Comparison of ENCODE assay signal across 19 cellular contexts in genomic region chr15:69131362-69132215, GRCh38. TPM values are rescaled to one million over a fixed set of nuclear protein-coding genes. Genes with fewer than 3 reads are reported as not detected.
DNase-seq lines count a peak whose midpoint lies in the region; ATAC-seq and TF ChIP-seq lines count a peak whose summit lies in the region.
"Had no signal": no experiment of that assay in that cellular context is flagged by ENCODE, and none has a peak within 500 bp of the region (broad histone marks: within the 10 kb centered on the region; RNA-seq: fewer than 3 reads in every experiment).

No MANE protein-coding gene starts in this region.

- H2BK15ac ChIP-seq in mesendoderm (replicated peaks; ENCODE audit: low read depth) = no peak overlapping the region

- H3K4ac ChIP-seq in mesendoderm (ENCODE audit: low read depth, low read length) = no peak overlapping the region

- DNase-seq in Ammon's horn (ENCODE audit: low spot score) = peak; percentile 71
- peak; percentile 35 for DNase-seq in NB4 (ENCODE audit: low read depth)
- DNase-seq in caudate nucleus (lab: John Stamatoyannopoulos, UW) = peak in 3 of 61 donors; percentile 8 to 13 (median 12)
- peak; percentile 76 for DNase-seq in medulla oblongata (ENCODE audit: extremely low spot score)
- no peak for DNase-seq in WTC11 (ENCODE audit: low spot score)
- DNase-seq in mesendoderm = no peak
- DNase-seq in activated CD8-positive, alpha-beta memory T cell treated with anti-CD3 and anti-CD28 coated beads for 24 hours = no peak
- no peak for DNase-seq in activated CD4-positive, CD25-positive, alpha-beta regulatory T cell treated with anti-CD3 and anti-CD28 coated beads, Interleukin-2, amount 50 U/mL, for 72 hours
- DNase-seq: ACHN; activated CD4-positive, alpha-beta T cell treated with anti-CD3 and anti-CD28 coated beads for 48 hours; activated T-cell treated with anti-CD3 and anti-CD28 coated beads, Interleukin-2, amount 50 U/mL, for 1 hour; NCI-H1105 treated with DMSO at 0.1 percent for 48 hours; NCI-H226; stimulated activated naive CD4-positive, alpha-beta T cell treated with Interleukin-2 at 50 U/mL for 16 hours; T-helper 1 cell had no signal

- H3K9ac ChIP-seq in mesendoderm (ENCODE audit: low read length) = no peak overlapping the region

- no peak; the same call in 1 of the 2 replicates for ATAC-seq in WTC11
- ATAC-seq: Panc1 had no signal

- CTCF ChIA-PET in WTC11 (lab: Charles Lee) = interaction anchor here (0.6 kb wide), 1 partner anchor 12 kb away, joined by 3 read pairs; no protein-coding TSS in a partner anchor

- H3K27me3 ChIP-seq in mesendoderm (ENCODE audit: insufficient read depth, low read length, poor library complexity) = no peaks in the 10 kb centered on the region

- H3K36me3 ChIP-seq in mesendoderm (ENCODE audit: control insufficient read depth, insufficient read depth, low read length) = no peaks in the 10 kb centered on the region
- H3K36me3 ChIP-seq: HAP-1 had no signal

- H3K79me1 ChIP-seq in mesendoderm (ENCODE audit: low read length) = no peaks in the 10 kb centered on the region

- no peak overlapping the region for H3K27ac Mint-ChIP-seq in WTC11

- no peak overlapping the region for H3K18ac ChIP-seq in mesendoderm (ENCODE audit: low read length)

- H3K79me2 ChIP-seq in mesendoderm (ENCODE audit: control insufficient read depth, insufficient read depth, low read length) = no peaks in the 10 kb centered on the region

- H4K5ac ChIP-seq in mesendoderm (ENCODE audit: low read length) = no peak overlapping the region

- POLR2A ChIA-PET in WTC11 (lab: Charles Lee) = no interaction called here

- H3K4me3 ChIP-seq in NB4 (ENCODE audit: low read depth, low read length) (no peak overlapping the region), mesendoderm (ENCODE audit: low read length) (no peak overlapping the region)
- H3K4me3 ChIP-seq: HAP-1, skin epidermis had no signal

- H3K36me3 Mint-ChIP-seq in WTC11 = no peaks in the 10 kb centered on the region

- TF ChIP-seq CTCF in NB4 (IDR thresholded peaks at IDR 0.05; ENCODE audit: low read depth, low read length) (no peak), WTC11 (IDR thresholded peaks at IDR 0.05) (no peak)

- no peak overlapping the region for H3K56ac ChIP-seq in mesendoderm (ENCODE audit: low read length)

- H3K27ac ChIP-seq in caudate nucleus (ENCODE audit: low read depth, low read length) (peak overlapping the region; percentile 11), mesendoderm (ENCODE audit: low read depth, low read length) (no peak overlapping the region)
- H3K27ac ChIP-seq: epithelial cell of prostate had no signal

- no peaks in the 10 kb centered on the region for H3K4me1 ChIP-seq in mesendoderm (ENCODE audit: control insufficient read depth, low read depth, low read length)
- H3K4me1 ChIP-seq: HAP-1 had no signal

- no peak for TF ChIP-seq POLR2A in NB4 (IDR thresholded peaks at IDR 0.05; ENCODE audit: extremely low read depth, insufficient read length)

- H3K27me3 Mint-ChIP-seq in WTC11 (ENCODE audit: low read depth) = no peaks in the 10 kb centered on the region; the same call in none of the 2 replicates

- H3K9me3 Mint-ChIP-seq in WTC11 = no peaks in the 10 kb centered on the region

- H4K8ac ChIP-seq in mesendoderm (ENCODE audit: low read depth, low read length) = no peak overlapping the region

- no peak overlapping the region for H2AK5ac ChIP-seq in mesendoderm (ENCODE audit: low read length)

- H2BK120ac ChIP-seq in mesendoderm (ENCODE audit: low read depth, low read length) = no peak overlapping the region

- no peak overlapping the region for H3K4me2 ChIP-seq in mesendoderm (ENCODE audit: low read length)

- no peak overlapping the region for H3K4me3 Mint-ChIP-seq in WTC11

- WGBS in mesendoderm (ENCODE audit: extremely low coverage, insufficient coverage, low lambda C conversion rate) = no CpG with 5 or more reads among the region's 7 CpGs

- peaks cover 29% of the 10 kb centered on the region for H3K4me1 Mint-ChIP-seq in WTC11

- no peak overlapping the region for H3K23ac ChIP-seq in mesendoderm (ENCODE audit: low read length)

- no peak overlapping the region for H2BK5ac ChIP-seq in mesendoderm (ENCODE audit: low read length)

TF ChIP-seq in WTC11, 78 proteins besides CTCF, POLR2A, EP300 and RAD21:
- TF ChIP-seq ZBTB43 (CRISPR knock-in tag; IDR thresholded peaks at IDR 0.05) (no peak), CREB1 (CRISPR knock-in tag; IDR thresholded peaks at IDR 0.05) (no peak), GABPB1 (CRISPR knock-in tag; IDR thresholded peaks at IDR 0.05) (no peak), E2F5 (CRISPR knock-in tag; IDR thresholded peaks at IDR 0.05) (no peak), ZNF263 (CRISPR knock-in tag; IDR thresholded peaks at IDR 0.05; ENCODE audit: low read depth) (no peak), IRF1 (CRISPR knock-in tag; IDR thresholded peaks at IDR 0.05) (no peak), NFYB (CRISPR knock-in tag; conservative IDR thresholded peaks at IDR 0.05; ENCODE audit: low read depth) (no peak), ZBTB21 (CRISPR knock-in tag; IDR thresholded peaks at IDR 0.05; ENCODE audit: borderline replicate concordance) (no peak), NR1H2 (CRISPR knock-in tag; IDR thresholded peaks at IDR 0.05) (no peak), NFE2L1 (CRISPR knock-in tag; IDR thresholded peaks at IDR 0.05) (no peak), SOX15 (CRISPR knock-in tag; IDR thresholded peaks at IDR 0.05) (no peak), ARID4B (CRISPR knock-in tag; IDR thresholded peaks at IDR 0.05; ENCODE audit: borderline replicate concordance) (no peak)

RNA-seq across cellular contexts. Expression of gene GLCE, which starts 28.8 kb away (rescaled TPM):
- 10.7 to 12.5 TPM (median 11.3 TPM) in 3 replicates for total RNA-seq in WTC11 (2021)
- 7.9 TPM for polyA plus RNA-seq in mesendoderm (2013, experiment 1 of 2)
- 7.9 TPM for polyA plus RNA-seq in mesendoderm (2013, experiment 2 of 2)

Comparison
In these comparisons a context has a peak if more than half of its experiments do, and no peak if none do; other contexts are left out.
1. DNase-seq: peak in Ammon's horn (single experiment), NB4 (single experiment) and medulla oblongata (single experiment); none in WTC11 (single experiment), mesendoderm (single experiment), activated CD8-positive, alpha-beta memory T cell treated with anti-CD3 and anti-CD28 coated beads for 24 hours (single experiment) and activated CD4-positive, CD25-positive, alpha-beta regulatory T cell treated with anti-CD3 and anti-CD28 coated beads, Interleukin-2, amount 50 U/mL, for 72 hours (single experiment).